ENCODE assay signal across 26 cellular contexts in the genomic region with DNA sequence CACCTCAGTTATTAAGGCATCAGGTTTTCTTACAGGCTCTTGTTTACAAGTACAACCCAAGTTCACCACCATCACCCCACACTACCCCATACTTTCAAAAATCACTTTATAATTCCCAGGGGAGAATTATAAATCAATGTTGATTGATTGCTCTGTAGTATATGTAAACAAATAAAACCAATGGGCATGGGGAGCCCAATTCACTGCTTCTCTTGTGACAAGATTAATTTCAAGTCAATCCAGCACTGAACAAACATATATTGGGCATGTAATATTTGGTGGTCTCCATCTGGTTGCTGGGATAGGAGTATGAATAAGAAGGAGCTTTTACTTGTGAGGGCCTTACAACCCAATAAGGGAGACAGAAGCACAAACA.
DNase-seq lines count a peak whose midpoint lies in the region; ATAC-seq and TF ChIP-seq lines count a peak whose summit lies in the region.
"Had no signal": no experiment of that assay in that cellular context is flagged by ENCODE, and none has a peak within 500 bp of the region (broad histone marks: within the 10 kb centered on the region; RNA-seq: fewer than 3 reads in every experiment).

No MANE protein-coding gene starts in this region.

- H3K27ac ChIP-seq in RWPE2 (ENCODE audit: poor library complexity, severe bottlenecking), result peak overlapping the region; percentile 97
- H3K27ac ChIP-seq in hepatocyte, result peak overlapping the region; percentile 85
- H3K27ac ChIP-seq in temporal lobe (ENCODE audit: low read depth, low read length), result peak overlapping the region; percentile 75
- H3K27ac ChIP-seq: pancreas, Peyer's patch had no signal

- no peaks in the 10 kb centered on the region for H3K79me2 ChIP-seq in hepatocyte

- no peaks in the 10 kb centered on the region for H3K4me1 Mint-ChIP-seq in T-helper 2 cell treated with Interferon-gamma antibody and Interleukin-4, amounts not matched to agents 5 μg/mL and 100 μg/mL, for 36 hours (ENCODE audit: low read depth)
- H3K4me1 Mint-ChIP-seq: memory B cell had no signal

- H3K36me3 ChIP-seq in RWPE2 (ENCODE audit: low read depth) (no peaks in the 10 kb centered on the region), hepatocyte (replicated peaks; ENCODE audit: insufficient read depth, low read depth) (no peaks in the 10 kb centered on the region)
- H3K36me3 ChIP-seq: adrenal gland, pancreas, Peyer's patch, tibial artery had no signal

- no peaks in the 10 kb centered on the region for H3K27me3 Mint-ChIP-seq in T-helper 2 cell treated with Interferon-gamma antibody and Interleukin-4, amounts not matched to agents 5 μg/mL and 100 μg/mL, for 36 hours (ENCODE audit: low read depth)
- H3K27me3 Mint-ChIP-seq: activated CD4-positive, alpha-beta memory T cell treated with anti-CD3 and anti-CD28 coated beads for 36 hours; brain; memory B cell had no signal

- H3K4me1 ChIP-seq in RWPE2 (ENCODE audit: insufficient read depth, poor library complexity, severe bottlenecking) (peaks cover 28% of the 10 kb centered on the region), hepatocyte (ENCODE audit: insufficient read depth) (no peaks in the 10 kb centered on the region)
- H3K4me1 ChIP-seq: adrenal gland, pancreas, Peyer's patch, tibial artery had no signal

- H3K36me3 Mint-ChIP-seq in T-helper 2 cell treated with Interferon-gamma antibody and Interleukin-4, amounts not matched to agents 5 μg/mL and 100 μg/mL, for 36 hours (ENCODE audit: low read depth), result no peaks in the 10 kb centered on the region
- H3K36me3 Mint-ChIP-seq: activated CD4-positive, alpha-beta memory T cell treated with anti-CD3 and anti-CD28 coated beads for 36 hours; brain; memory B cell had no signal

- no peak overlapping the region for H3K4me3 Mint-ChIP-seq in T-helper 2 cell treated with Interferon-gamma antibody and Interleukin-4, amounts not matched to agents 5 μg/mL and 100 μg/mL, for 36 hours
- H3K4me3 Mint-ChIP-seq: activated CD4-positive, alpha-beta memory T cell treated with anti-CD3 and anti-CD28 coated beads for 36 hours; brain; HFFc6; memory B cell had no signal

- H3K27me3 ChIP-seq in RWPE2 (ENCODE audit: insufficient read depth, poor library complexity, severe bottlenecking) (no peaks in the 10 kb centered on the region), hepatocyte (no peaks in the 10 kb centered on the region)
- H3K27me3 ChIP-seq: adrenal gland, pancreas, Peyer's patch, tibial artery had no signal

- TF ChIP-seq CTCF in RWPE2 (IDR thresholded peaks at IDR 0.05; ENCODE audit: poor library complexity, severe bottlenecking) (no peak), hepatocyte (IDR thresholded peaks at IDR 0.05; ENCODE audit: poor library complexity) (no peak)

- no peaks in the 10 kb centered on the region for H3K9me3 Mint-ChIP-seq in T-helper 2 cell treated with Interferon-gamma antibody and Interleukin-4, amounts not matched to agents 5 μg/mL and 100 μg/mL, for 36 hours
- H3K9me3 Mint-ChIP-seq: memory B cell had no signal

- no peak overlapping the region for H3K4me3 ChIP-seq in RWPE2 (ENCODE audit: severe bottlenecking)
- no peak overlapping the region for H3K4me3 ChIP-seq in hepatocyte
- H3K4me3 ChIP-seq: adrenal gland, pancreas, Peyer's patch, tibial artery had no signal

- H2AFZ ChIP-seq in hepatocyte, result no peak overlapping the region

- H3K4me2 ChIP-seq in hepatocyte, result no peak overlapping the region

- DNase-seq in NCI-H128 (lab: John Stamatoyannopoulos, UW; ENCODE audit: unreplicated experiment), result peak; percentile 17
- DNase-seq in RWPE2 (ENCODE audit: low spot score), result no peak
- no peak for DNase-seq in hepatocyte (ENCODE audit: low spot score)
- no peak for DNase-seq in SHP77 treated with DMSO at 0.1 percent for 48 hours (lab: John Stamatoyannopoulos, UW)
- DNase-seq in T-helper 2 cell treated with Interferon-gamma antibody and Interleukin-4, amounts not matched to agents 5 μg/mL and 100 μg/mL, for 36 hours (ENCODE audit: low spot score), result no peak
- DNase-seq: activated CD4-positive, alpha-beta memory T cell treated with anti-CD3 and anti-CD28 coated beads for 36 hours; activated CD4-positive, alpha-beta T cell treated with anti-CD3 and anti-CD28 coated beads for 1 hour; activated CD8-positive, alpha-beta memory T cell treated with anti-CD3 and anti-CD28 coated beads, Interleukin-2, amount 50 U/mL, for 4 hours; activated naive CD4-positive, alpha-beta T cell treated with Interleukin-2 at 50 U/mL for 16 hours; adrenal gland; C1 segment of cervical spinal cord; GOT3; HFFc6; Kasumi-1; NCI-H1694 treated with DMSO at 0.1 percent for 48 hours; pancreas; Peyer's patch; right cardiac atrium; SIG-M5; stimulated activated CD4-positive, alpha-beta T cell treated with anti-CD3 and anti-CD28 coated beads, Interleukin-4, amount 100 ng/mL, for 1 hour; tibial artery had no signal

- no peak overlapping the region for H3K27ac Mint-ChIP-seq in T-helper 2 cell treated with Interferon-gamma antibody and Interleukin-4, amounts not matched to agents 5 μg/mL and 100 μg/mL, for 36 hours
- H3K27ac Mint-ChIP-seq: activated CD4-positive, alpha-beta memory T cell treated with anti-CD3 and anti-CD28 coated beads for 36 hours; HFFc6; memory B cell had no signal

- H4K20me1 ChIP-seq in hepatocyte (ENCODE audit: insufficient read depth, poor library complexity, severe bottlenecking), result no peaks in the 10 kb centered on the region

- H3K9me3 ChIP-seq in RWPE2 (ENCODE audit: severe bottlenecking) (no peaks in the 10 kb centered on the region), hepatocyte (ENCODE audit: low read depth) (no peaks in the 10 kb centered on the region)
- H3K9me3 ChIP-seq: adrenal gland, pancreas, Peyer's patch, tibial artery had no signal

- H3K9me2 ChIP-seq in hepatocyte (replicated peaks; ENCODE audit: insufficient read depth), result no peaks in the 10 kb centered on the region

- ATAC-seq in RWPE2 (ENCODE audit: low read depth) (no peak), GM18511 (IDR thresholded peaks at IDR 0.05; ENCODE audit: unreplicated experiment) (no peak)
- ATAC-seq: left lobe of liver had no signal
